1 cellular context compared by ENCODE assay signal in genomic region chr15:90213123-90213817, GRCh38.
TF ChIP-seq lines count a peak whose summit lies in the region.

No MANE protein-coding gene starts in this region.

TF ChIP-seq in K562, 482 proteins besides CTCF, POLR2A, EP300 and RAD21 (continued from another document and continues in another):
- TF ChIP-seq ZBTB17 (CRISPR knock-in tag; IDR thresholded peaks at IDR 0.05) (no peak), GTF2F1 (IDR thresholded peaks at IDR 0.05; ENCODE audit: low read depth, low read length) (no peak), GABPB2 (CRISPR knock-in tag; conservative IDR thresholded peaks at IDR 0.05) (no peak), SAFB2 (IDR thresholded peaks at IDR 0.05; ENCODE audit: borderline replicate concordance, low read depth, low read length, severe bottlenecking) (no peak), IFI16 (CRISPR knock-in tag; IDR thresholded peaks at IDR 0.05) (no peak), ZNF239 (CRISPR knock-in tag; IDR thresholded peaks at IDR 0.05) (no peak), ZNF449 (CRISPR knock-in tag; IDR thresholded peaks at IDR 0.05) (no peak), MYC (IDR thresholded peaks at IDR 0.05; ENCODE audit: low read depth, low read length) (no peak), MYC (CRISPR knock-in tag; IDR thresholded peaks at IDR 0.05; ENCODE audit: borderline replicate concordance, low read depth) (no peak), CHAMP1 (IDR thresholded peaks at IDR 0.05) (no peak), PTTG1 (tag; IDR thresholded peaks at IDR 0.05; ENCODE audit: low read depth) (no peak), PATZ1 (CRISPR knock-in tag; IDR thresholded peaks at IDR 0.05; ENCODE audit: borderline replicate concordance) (no peak), U2AF2 (optimal IDR thresholded peaks at IDR 0.05; ENCODE audit: low read depth, low read length) (no peak), HMG20A (CRISPR knock-in tag; conservative IDR thresholded peaks at IDR 0.05) (no peak), CTBP1 (IDR thresholded peaks at IDR 0.05; ENCODE audit: borderline replicate concordance) (peak; percentile 79; the same call in 1 of the 2 replicates), HOMEZ (CRISPR knock-in tag; IDR thresholded peaks at IDR 0.05) (no peak), PHF20 (IDR thresholded peaks at IDR 0.05; ENCODE audit: partially characterized antibody) (no peak), RFX5 (IDR thresholded peaks at IDR 0.05; ENCODE audit: low read depth, low read length) (no peak), SRSF3 (IDR thresholded peaks at IDR 0.05; ENCODE audit: insufficient read depth, low read length) (no peak), SP1 (CRISPR knock-in tag; IDR thresholded peaks at IDR 0.05) (no peak), GATA2 (CRISPR knock-in tag; IDR thresholded peaks at IDR 0.05) (peak; percentile 23; the same call in 1 of the 2 replicates), WHSC1 (IDR thresholded peaks at IDR 0.05; ENCODE audit: low read length) (no peak), COPS2 (conservative IDR thresholded peaks at IDR 0.05) (no peak), ZNF785 (CRISPR knock-in tag; IDR thresholded peaks at IDR 0.05) (no peak), ZFP30 (CRISPR knock-in tag; IDR thresholded peaks at IDR 0.05; ENCODE audit: borderline replicate concordance) (no peak), ZNF780A (CRISPR knock-in tag; IDR thresholded peaks at IDR 0.05) (no peak), RNF2 (IDR thresholded peaks at IDR 0.05) (no peak), BDP1 (IDR thresholded peaks at IDR 0.05; ENCODE audit: insufficient read depth, insufficient read length) (no peak), ZNF133 (CRISPR knock-in tag; IDR thresholded peaks at IDR 0.05) (no peak), AFF4 (CRISPR knock-in tag; IDR thresholded peaks at IDR 0.05) (no peak), MTA1 (IDR thresholded peaks at IDR 0.05; ENCODE audit: borderline replicate concordance) (0 out of 2 replicates have a peak, but pooled peaks have one; percentile 40), E2F3 (CRISPR knock-in tag; IDR thresholded peaks at IDR 0.05) (no peak), MEF2D (tag; conservative IDR thresholded peaks at IDR 0.05; ENCODE audit: low read depth) (no peak), ETV1 (tag; conservative IDR thresholded peaks at IDR 0.05; ENCODE audit: low read depth) (no peak), NEUROD1 (IDR thresholded peaks at IDR 0.05; ENCODE audit: borderline replicate concordance, low read depth, low read length, partially characterized antibody) (no peak), ZNF347 (CRISPR knock-in tag; IDR thresholded peaks at IDR 0.05; ENCODE audit: low read depth) (no peak), ZFPM2 (CRISPR knock-in tag; IDR thresholded peaks at IDR 0.05) (no peak), MAFK (IDR thresholded peaks at IDR 0.05; ENCODE audit: low read length) (no peak), MECOM (CRISPR knock-in tag; IDR thresholded peaks at IDR 0.05) (no peak), SMARCE1 (IDR thresholded peaks at IDR 0.05) (peak; percentile 53; the same call in 1 of the 2 replicates), NCOA4 (IDR thresholded peaks at IDR 0.05; ENCODE audit: partially characterized antibody) (no peak), NR1H2 (CRISPR knock-in tag; IDR thresholded peaks at IDR 0.05) (no peak), ZNF561 (CRISPR knock-in tag; conservative IDR thresholded peaks at IDR 0.05) (no peak), ELF1 (tag; IDR thresholded peaks at IDR 0.05) (no peak)
- TF ChIP-seq, protein P1, sequence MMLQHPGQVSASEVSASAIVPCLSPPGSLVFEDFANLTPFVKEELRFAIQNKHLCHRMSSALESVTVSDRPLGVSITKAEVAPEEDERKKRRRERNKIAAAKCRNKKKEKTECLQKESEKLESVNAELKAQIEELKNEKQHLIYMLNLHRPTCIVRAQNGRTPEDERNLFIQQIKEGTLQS (IDR thresholded peaks at IDR 0.05) = no peak
- TF ChIP-seq, protein P1 (CRISPR knock-in tag; conservative IDR thresholded peaks at IDR 0.05) = no peak
- TF ChIP-seq, protein P2, sequence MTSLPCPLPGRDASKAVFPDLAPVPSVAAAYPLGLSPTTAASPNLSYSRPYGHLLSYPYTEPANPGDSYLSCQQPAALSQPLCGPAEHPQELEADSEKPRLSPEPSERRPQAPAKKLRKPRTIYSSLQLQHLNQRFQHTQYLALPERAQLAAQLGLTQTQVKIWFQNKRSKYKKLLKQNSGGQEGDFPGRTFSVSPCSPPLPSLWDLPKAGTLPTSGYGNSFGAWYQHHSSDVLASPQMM (CRISPR knock-in tag; IDR thresholded peaks at IDR 0.05) = no peak
- TF ChIP-seq, protein P3, sequence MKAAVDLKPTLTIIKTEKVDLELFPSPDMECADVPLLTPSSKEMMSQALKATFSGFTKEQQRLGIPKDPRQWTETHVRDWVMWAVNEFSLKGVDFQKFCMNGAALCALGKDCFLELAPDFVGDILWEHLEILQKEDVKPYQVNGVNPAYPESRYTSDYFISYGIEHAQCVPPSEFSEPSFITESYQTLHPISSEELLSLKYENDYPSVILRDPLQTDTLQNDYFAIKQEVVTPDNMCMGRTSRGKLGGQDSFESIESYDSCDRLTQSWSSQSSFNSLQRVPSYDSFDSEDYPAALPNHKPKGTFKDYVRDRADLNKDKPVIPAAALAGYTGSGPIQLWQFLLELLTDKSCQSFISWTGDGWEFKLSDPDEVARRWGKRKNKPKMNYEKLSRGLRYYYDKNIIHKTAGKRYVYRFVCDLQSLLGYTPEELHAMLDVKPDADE (conservative IDR thresholded peaks at IDR 0.05; ENCODE audit: control insufficient read depth, low read depth, low read length) = no peak
- TF ChIP-seq, protein P4, sequence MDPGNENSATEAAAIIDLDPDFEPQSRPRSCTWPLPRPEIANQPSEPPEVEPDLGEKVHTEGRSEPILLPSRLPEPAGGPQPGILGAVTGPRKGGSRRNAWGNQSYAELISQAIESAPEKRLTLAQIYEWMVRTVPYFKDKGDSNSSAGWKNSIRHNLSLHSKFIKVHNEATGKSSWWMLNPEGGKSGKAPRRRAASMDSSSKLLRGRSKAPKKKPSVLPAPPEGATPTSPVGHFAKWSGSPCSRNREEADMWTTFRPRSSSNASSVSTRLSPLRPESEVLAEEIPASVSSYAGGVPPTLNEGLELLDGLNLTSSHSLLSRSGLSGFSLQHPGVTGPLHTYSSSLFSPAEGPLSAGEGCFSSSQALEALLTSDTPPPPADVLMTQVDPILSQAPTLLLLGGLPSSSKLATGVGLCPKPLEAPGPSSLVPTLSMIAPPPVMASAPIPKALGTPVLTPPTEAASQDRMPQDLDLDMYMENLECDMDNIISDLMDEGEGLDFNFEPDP (CRISPR knock-in tag; IDR thresholded peaks at IDR 0.05) = no peak
- TF ChIP-seq, protein P5, sequence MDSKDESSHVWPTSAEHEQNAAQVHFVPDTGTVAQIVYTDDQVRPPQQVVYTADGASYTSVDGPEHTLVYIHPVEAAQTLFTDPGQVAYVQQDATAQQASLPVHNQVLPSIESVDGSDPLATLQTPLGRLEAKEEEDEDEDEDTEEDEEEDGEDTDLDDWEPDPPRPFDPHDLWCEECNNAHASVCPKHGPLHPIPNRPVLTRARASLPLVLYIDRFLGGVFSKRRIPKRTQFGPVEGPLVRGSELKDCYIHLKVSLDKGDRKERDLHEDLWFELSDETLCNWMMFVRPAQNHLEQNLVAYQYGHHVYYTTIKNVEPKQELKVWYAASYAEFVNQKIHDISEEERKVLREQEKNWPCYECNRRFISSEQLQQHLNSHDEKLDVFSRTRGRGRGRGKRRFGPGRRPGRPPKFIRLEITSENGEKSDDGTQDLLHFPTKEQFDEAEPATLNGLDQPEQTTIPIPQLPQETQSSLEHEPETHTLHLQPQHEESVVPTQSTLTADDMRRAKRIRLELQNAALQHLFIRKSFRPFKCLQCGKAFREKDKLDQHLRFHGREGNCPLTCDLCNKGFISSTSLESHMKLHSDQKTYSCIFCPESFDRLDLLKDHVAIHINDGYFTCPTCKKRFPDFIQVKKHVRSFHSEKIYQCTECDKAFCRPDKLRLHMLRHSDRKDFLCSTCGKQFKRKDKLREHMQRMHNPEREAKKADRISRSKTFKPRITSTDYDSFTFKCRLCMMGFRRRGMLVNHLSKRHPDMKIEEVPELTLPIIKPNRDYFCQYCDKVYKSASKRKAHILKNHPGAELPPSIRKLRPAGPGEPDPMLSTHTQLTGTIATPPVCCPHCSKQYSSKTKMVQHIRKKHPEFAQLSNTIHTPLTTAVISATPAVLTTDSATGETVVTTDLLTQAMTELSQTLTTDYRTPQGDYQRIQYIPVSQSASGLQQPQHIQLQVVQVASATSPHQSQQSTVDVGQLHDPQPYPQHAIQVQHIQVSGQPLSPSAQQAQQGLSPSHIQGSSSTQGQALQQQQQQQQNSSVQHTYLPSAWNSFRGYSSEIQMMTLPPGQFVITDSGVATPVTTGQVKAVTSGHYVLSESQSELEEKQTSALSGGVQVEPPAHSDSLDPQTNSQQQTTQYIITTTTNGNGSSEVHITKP (IDR thresholded peaks at IDR 0.05; ENCODE audit: partially characterized antibody) = peak; percentile 32
